2 cellular contexts compared by ENCODE assay signal in genomic region chr2:42060718-42061619, GRCh38.
A peak's percentile ranks its signal among the peaks of the same experiment; 100 is the strongest.
TF ChIP-seq lines count a peak whose summit lies in the region.

No MANE protein-coding gene starts in this region.

TF ChIP-seq in IMR-90, 13 proteins besides CTCF, POLR2A, EP300 and RAD21:
- TF ChIP-seq SMC3 (IDR thresholded peaks at IDR 0.05; ENCODE audit: low read depth, low read length): no peak
- TF ChIP-seq MAZ (IDR thresholded peaks at IDR 0.05; ENCODE audit: borderline replicate concordance, low read depth, low read length): no peak

TF ChIP-seq in HepG2, 621 proteins besides CTCF, POLR2A, EP300 and RAD21:
- TF ChIP-seq HNF4A (CRISPR knock-in tag; IDR thresholded peaks at IDR 0.05) (0 out of 2 replicates have a peak, but pooled peaks have one; percentile 24), ARID5B (CRISPR knock-in tag; IDR thresholded peaks at IDR 0.05) (0 out of 2 replicates have a peak, but pooled peaks have one; percentile 21), ZNF772 (CRISPR knock-in tag; IDR thresholded peaks at IDR 0.05) (0 out of 2 replicates have a peak, but pooled peaks have one; percentile 62), PITX1 (CRISPR knock-in tag; IDR thresholded peaks at IDR 0.05) (peak; percentile 65; the same call in 1 of the 2 replicates), XRCC5 (optimal IDR thresholded peaks at IDR 0.05; ENCODE audit: low read length) (no peak)
